In genomic region chr6:45930419-45931059, GRCh38 we compare ENCODE assay signal across 8 cellular contexts.
DNase-seq lines count a peak whose midpoint lies in the region; ATAC-seq and TF ChIP-seq lines count a peak whose summit lies in the region.

No MANE protein-coding gene starts in this region.

- intact Hi-C loops in ascending aorta (cut with DNase I) = loop anchor here (5.0 kb wide), 1 partner anchor 1453 kb away; no protein-coding TSS in a partner anchor

- no peaks in the 10 kb centered on the region for H3K9me3 ChIP-seq in ascending aorta

- H3K27me3 ChIP-seq in ascending aorta = no peaks in the 10 kb centered on the region

- DNase-seq in NB4 (ENCODE audit: low read depth) = peak; percentile 63
- peak; percentile 46 for DNase-seq in T-helper 2 cell treated with Interferon-gamma antibody and Interleukin-4, amounts not matched to agents 5 μg/mL and 100 μg/mL, for 36 hours (ENCODE audit: low spot score)
- DNase-seq in ascending aorta (ENCODE audit: low spot score in 2 of 2) = peak in 1 of 2 donors; percentile 73
- DNase-seq in hepatic stellate cell (ENCODE audit: low spot score) = peak; percentile 70
- peak; percentile 13 for DNase-seq in skeletal muscle cell (ENCODE audit: low read depth)

- peaks cover 6% of the 10 kb centered on the region for H3K4me1 Mint-ChIP-seq in T-helper 2 cell treated with Interferon-gamma antibody and Interleukin-4, amounts not matched to agents 5 μg/mL and 100 μg/mL, for 36 hours (ENCODE audit: low read depth)

- H3K27me3 Mint-ChIP-seq in T-helper 2 cell treated with Interferon-gamma antibody and Interleukin-4, amounts not matched to agents 5 μg/mL and 100 μg/mL, for 36 hours (ENCODE audit: low read depth) = peaks cover 2% of the 10 kb centered on the region

- no peaks in the 10 kb centered on the region for H3K36me3 ChIP-seq in ascending aorta

- H3K36me3 Mint-ChIP-seq in T-helper 2 cell treated with Interferon-gamma antibody and Interleukin-4, amounts not matched to agents 5 μg/mL and 100 μg/mL, for 36 hours (ENCODE audit: low read depth) = no peaks in the 10 kb centered on the region

- TF ChIP-seq POLR2A in NB4 (IDR thresholded peaks at IDR 0.05; ENCODE audit: extremely low read depth, insufficient read length) = no peak

- H3K27ac Mint-ChIP-seq in T-helper 2 cell treated with Interferon-gamma antibody and Interleukin-4, amounts not matched to agents 5 μg/mL and 100 μg/mL, for 36 hours = no peak overlapping the region

- no peak for ATAC-seq in HG03354 (IDR thresholded peaks at IDR 0.05; ENCODE audit: poor library complexity, severe bottlenecking, unreplicated experiment)
- no peak for ATAC-seq in HG03565 (IDR thresholded peaks at IDR 0.05; ENCODE audit: unreplicated experiment)

- H3K9me3 Mint-ChIP-seq in T-helper 2 cell treated with Interferon-gamma antibody and Interleukin-4, amounts not matched to agents 5 μg/mL and 100 μg/mL, for 36 hours = no peaks in the 10 kb centered on the region

- H3K27ac ChIP-seq in ascending aorta = no peak overlapping the region

- H3K4me3 ChIP-seq in NB4 (ENCODE audit: low read depth, low read length) (no peak overlapping the region), ascending aorta (no peak overlapping the region), skeletal muscle cell (ENCODE audit: low read depth, low read length) (no peak overlapping the region)

- H3K4me1 ChIP-seq in ascending aorta = no peaks in the 10 kb centered on the region

- no peak overlapping the region for H3K4me3 Mint-ChIP-seq in T-helper 2 cell treated with Interferon-gamma antibody and Interleukin-4, amounts not matched to agents 5 μg/mL and 100 μg/mL, for 36 hours

- TF ChIP-seq CTCF in GM12801 (IDR thresholded peaks at IDR 0.05; ENCODE audit: extremely low read depth, insufficient read length) (peak; percentile 37), NB4 (IDR thresholded peaks at IDR 0.05; ENCODE audit: low read depth, low read length) (peak; percentile 96), ascending aorta (IDR thresholded peaks at IDR 0.05) (peak; percentile 68 to 90 (median 85))

Comparison
In these comparisons a context has a peak if more than half of its experiments do, and no peak if none do; other contexts are left out.
1. CTCF ChIP-seq: peak in every context shown above with its lines; median percentile 96 in NB4; 85 in ascending aorta; 37 in GM12801.